Comparison of ENCODE assay signal across 16 cellular contexts in the genomic region with DNA sequence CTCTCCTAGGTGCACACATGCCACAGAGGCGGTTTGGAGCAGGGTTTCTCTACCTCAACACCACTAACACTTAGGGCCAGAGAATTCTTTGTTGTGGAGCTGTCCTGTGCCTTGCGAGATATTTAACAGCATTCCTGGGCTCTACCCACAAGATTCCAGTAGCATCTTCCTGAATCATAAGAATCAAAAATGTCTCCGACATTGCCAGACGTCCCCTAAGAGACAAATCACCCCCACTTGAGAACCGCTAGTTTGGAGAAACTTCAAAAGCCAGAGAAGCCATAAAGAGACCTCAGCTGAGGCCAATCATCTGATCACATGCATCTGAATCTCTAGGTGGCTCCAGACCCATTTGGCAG. TPM values are rescaled to one million over a fixed set of nuclear protein-coding genes. Genes with fewer than 3 reads are reported as not detected.
DNase-seq lines count a peak whose midpoint lies in the region; ATAC-seq and TF ChIP-seq lines count a peak whose summit lies in the region.
"Had no signal": no experiment of that assay in that cellular context is flagged by ENCODE, and none has a peak within 500 bp of the region (broad histone marks: within the 10 kb centered on the region; RNA-seq: fewer than 3 reads in every experiment).

No MANE protein-coding gene starts in this region.

- POLR2A ChIA-PET in CD4-positive, alpha-beta T cell (lab: Charles Lee) = no interaction called here

- H3K27ac ChIP-seq in CD4-positive, alpha-beta T cell (ENCODE audit: low read depth, low read length) = no peak overlapping the region
- H3K27ac ChIP-seq in coronary artery = no peak overlapping the region
- H3K27ac ChIP-seq: C4-2B had no signal

- no peaks in the 10 kb centered on the region for H3K9me3 Mint-ChIP-seq in CD4-positive, alpha-beta T cell
- no peaks in the 10 kb centered on the region for H3K9me3 Mint-ChIP-seq in stimulated activated effector memory CD8-positive, alpha-beta T cell treated with anti-CD3 and anti-CD28 coated beads, Interleukin-12 subunit alpha, Interleukin-12 subunit beta, amount 100 ng/mL, for 72 hours
- H3K9me3 Mint-ChIP-seq in activated T-helper 2 cell treated with anti-CD3 and anti-CD28 coated beads, Interferon-gamma antibody, Interleukin-2, Interleukin-4, amounts not matched to agents 10 μg/mL and 5 μg/mL and 100 μg/mL, durations not matched to agents 14 hours and 24 hours and 36 hours = no peaks in the 10 kb centered on the region
- H3K9me3 Mint-ChIP-seq: CD8-positive, alpha-beta memory T cell; GM23338 had no signal

- H3K27ac Mint-ChIP-seq in CD4-positive, alpha-beta T cell = peak overlapping the region; percentile 11
- H3K27ac Mint-ChIP-seq in stimulated activated effector memory CD8-positive, alpha-beta T cell treated with anti-CD3 and anti-CD28 coated beads, Interleukin-12 subunit alpha, Interleukin-12 subunit beta, amount 100 ng/mL, for 72 hours = peak overlapping the region; percentile 41
- H3K27ac Mint-ChIP-seq in activated T-helper 2 cell treated with anti-CD3 and anti-CD28 coated beads, Interferon-gamma antibody, Interleukin-2, Interleukin-4, amounts not matched to agents 10 μg/mL and 5 μg/mL and 100 μg/mL, durations not matched to agents 14 hours and 24 hours and 36 hours = no peak overlapping the region
- H3K27ac Mint-ChIP-seq: GM23338 had no signal

- ATAC-seq in CD4-positive, alpha-beta T cell (ENCODE audit: poor library complexity) = no peak
- no peak for ATAC-seq in stimulated activated effector memory CD8-positive, alpha-beta T cell treated with anti-CD3 and anti-CD28 coated beads, Interleukin-12 subunit alpha, Interleukin-12 subunit beta, amount 100 ng/mL, for 72 hours
- ATAC-seq: GM12878, GM23338 had no signal

- CTCF ChIA-PET in CD4-positive, alpha-beta T cell (lab: Charles Lee) = interaction anchor here (1.7 kb wide), 1 partner anchor 28 kb away, joined by 5 read pairs; no protein-coding TSS in a partner anchor

- H3K4me3 ChIP-seq in coronary artery = no peak overlapping the region
- H3K4me3 ChIP-seq: GM12878, GM23338 had no signal

- peaks cover 14% of the 10 kb centered on the region for H3K4me1 Mint-ChIP-seq in CD4-positive, alpha-beta T cell (ENCODE audit: low read depth)
- peaks cover 23% of the 10 kb centered on the region for H3K4me1 Mint-ChIP-seq in stimulated activated effector memory CD8-positive, alpha-beta T cell treated with anti-CD3 and anti-CD28 coated beads, Interleukin-12 subunit alpha, Interleukin-12 subunit beta, amount 100 ng/mL, for 72 hours
- H3K4me1 Mint-ChIP-seq in activated T-helper 2 cell treated with anti-CD3 and anti-CD28 coated beads, Interferon-gamma antibody, Interleukin-2, Interleukin-4, amounts not matched to agents 10 μg/mL and 5 μg/mL and 100 μg/mL, durations not matched to agents 14 hours and 24 hours and 36 hours (ENCODE audit: low read depth) = peaks cover 2% of the 10 kb centered on the region
- H3K4me1 Mint-ChIP-seq: GM23338 had no signal

- no peak overlapping the region for H3K4me3 Mint-ChIP-seq in CD4-positive, alpha-beta T cell
- no peak overlapping the region for H3K4me3 Mint-ChIP-seq in stimulated activated effector memory CD8-positive, alpha-beta T cell treated with anti-CD3 and anti-CD28 coated beads, Interleukin-12 subunit alpha, Interleukin-12 subunit beta, amount 100 ng/mL, for 72 hours
- H3K4me3 Mint-ChIP-seq in activated T-helper 2 cell treated with anti-CD3 and anti-CD28 coated beads, Interferon-gamma antibody, Interleukin-2, Interleukin-4, amounts not matched to agents 10 μg/mL and 5 μg/mL and 100 μg/mL, durations not matched to agents 14 hours and 24 hours and 36 hours (ENCODE audit: low read depth) = no peak overlapping the region
- H3K4me3 Mint-ChIP-seq: GM23338 had no signal

- H3K27me3 ChIP-seq in CD4-positive, alpha-beta T cell (ENCODE audit: control insufficient read depth, insufficient read depth, low read length) = no peaks in the 10 kb centered on the region
- H3K27me3 ChIP-seq: BE2C had no signal

- H3K27me3 Mint-ChIP-seq in CD4-positive, alpha-beta T cell = no peaks in the 10 kb centered on the region
- no peaks in the 10 kb centered on the region for H3K27me3 Mint-ChIP-seq in activated T-helper 2 cell treated with anti-CD3 and anti-CD28 coated beads, Interferon-gamma antibody, Interleukin-2, Interleukin-4, amounts not matched to agents 10 μg/mL and 5 μg/mL and 100 μg/mL, durations not matched to agents 14 hours and 24 hours and 36 hours (ENCODE audit: low read depth)
- H3K27me3 Mint-ChIP-seq: CD8-positive, alpha-beta memory T cell had no signal

- intact Hi-C loops in CD4-positive, alpha-beta T cell (cut with DNase I, micrococcal nuclease) = no loop called here
- intact Hi-C loops in activated T-helper 2 cell treated with anti-CD3 and anti-CD28 coated beads, Interferon-gamma antibody, Interleukin-2, Interleukin-4, amounts not matched to agents 10 μg/mL and 5 μg/mL and 100 μg/mL, durations not matched to agents 14 hours and 24 hours and 36 hours (cut with micrococcal nuclease) = no loop called here

- DNase-seq in CD4-positive, alpha-beta T cell = no peak
- DNase-seq in GM03348 (ENCODE audit: low spot score) (peak; percentile 53), amniotic epithelial cell (ENCODE audit: low read depth) (peak; percentile 13), coronary artery (ENCODE audit: low spot score) (no peak), NCI-H1417 treated with DMSO at 0.1 percent for 48 hours (lab: John Stamatoyannopoulos, UW) (no peak)
- no peak for DNase-seq in stimulated activated effector memory CD8-positive, alpha-beta T cell treated with anti-CD3 and anti-CD28 coated beads, Interleukin-12 subunit alpha, Interleukin-12 subunit beta, amount 100 ng/mL, for 72 hours (ENCODE audit: low spot score in 2 of 2)
- DNase-seq in activated T-helper 2 cell treated with anti-CD3 and anti-CD28 coated beads, Interferon-gamma antibody, Interleukin-2, Interleukin-4, amounts not matched to agents 10 μg/mL and 5 μg/mL and 100 μg/mL, durations not matched to agents 14 hours and 24 hours and 36 hours (ENCODE audit: low spot score) = no peak
- DNase-seq: BE2C; Caco-2; CD8-positive, alpha-beta memory T cell; DMS53; H7 had no signal

- peaks cover 82% of the 10 kb centered on the region for H3K36me3 Mint-ChIP-seq in CD4-positive, alpha-beta T cell (ENCODE audit: low read depth)
- peaks cover 92% of the 10 kb centered on the region for H3K36me3 Mint-ChIP-seq in stimulated activated effector memory CD8-positive, alpha-beta T cell treated with anti-CD3 and anti-CD28 coated beads, Interleukin-12 subunit alpha, Interleukin-12 subunit beta, amount 100 ng/mL, for 72 hours
- H3K36me3 Mint-ChIP-seq in activated T-helper 2 cell treated with anti-CD3 and anti-CD28 coated beads, Interferon-gamma antibody, Interleukin-2, Interleukin-4, amounts not matched to agents 10 μg/mL and 5 μg/mL and 100 μg/mL, durations not matched to agents 14 hours and 24 hours and 36 hours (ENCODE audit: low read depth) = peaks cover 75% of the 10 kb centered on the region

- no peaks in the 10 kb centered on the region for H3K9me3 ChIP-seq in CD4-positive, alpha-beta T cell (ENCODE audit: control insufficient read depth, low read length)
- H3K9me3 ChIP-seq: BE2C, Caco-2 had no signal

- no peak for TF ChIP-seq CTCF in CD4-positive, alpha-beta T cell (IDR thresholded peaks at IDR 0.05)
- no peak for TF ChIP-seq CTCF in coronary artery (IDR thresholded peaks at IDR 0.05)

RNA-seq across cellular contexts. Expression of gene MFNG, which starts 16.1 kb away (rescaled TPM):
- 10 to 100 TPM; 85.1 to 89.9 TPM for total RNA-seq in CD4-positive, alpha-beta T cell
- total RNA-seq in activated T-helper 2 cell treated with anti-CD3 and anti-CD28 coated beads, Interferon-gamma antibody, Interleukin-2, Interleukin-4, amounts not matched to agents 10 μg/mL and 5 μg/mL and 100 μg/mL, durations not matched to agents 14 hours and 24 hours and 36 hours = 166 and 168 TPM in 2 replicates
- total RNA-seq: HT1080 had no signal

RNA-seq across cellular contexts. Expression of gene ELFN2, which starts 42.8 kb away (rescaled TPM):
- total RNA-seq in CD4-positive, alpha-beta T cell = under 1 TPM; 0.05 to 0.20 TPM
- 0.11 TPM in 2 replicates for total RNA-seq in activated T-helper 2 cell treated with anti-CD3 and anti-CD28 coated beads, Interferon-gamma antibody, Interleukin-2, Interleukin-4, amounts not matched to agents 10 μg/mL and 5 μg/mL and 100 μg/mL, durations not matched to agents 14 hours and 24 hours and 36 hours

RNA-seq across cellular contexts. Expression of gene CARD10, which starts 49.1 kb away (rescaled TPM):
- total RNA-seq in CD4-positive, alpha-beta T cell = under 1 TPM; 0.20 to 0.63 TPM
- total RNA-seq in activated T-helper 2 cell treated with anti-CD3 and anti-CD28 coated beads, Interferon-gamma antibody, Interleukin-2, Interleukin-4, amounts not matched to agents 10 μg/mL and 5 μg/mL and 100 μg/mL, durations not matched to agents 14 hours and 24 hours and 36 hours = 0.09 TPM in 1 of 2 replicates, not detected in the other

Comparison
In these comparisons a context has a peak if more than half of its experiments do, and no peak if none do; other contexts are left out.
1. DNase-seq: peak in GM03348 (single experiment) and amniotic epithelial cell (single experiment); none in CD4-positive, alpha-beta T cell (0 of 10), stimulated activated effector memory CD8-positive, alpha-beta T cell treated with anti-CD3 and anti-CD28 coated beads, Interleukin-12 subunit alpha, Interleukin-12 subunit beta, amount 100 ng/mL, for 72 hours (0 of 2), activated T-helper 2 cell treated with anti-CD3 and anti-CD28 coated beads, Interferon-gamma antibody, Interleukin-2, Interleukin-4, amounts not matched to agents 10 μg/mL and 5 μg/mL and 100 μg/mL, durations not matched to agents 14 hours and 24 hours and 36 hours (single experiment), coronary artery (single experiment) and NCI-H1417 treated with DMSO at 0.1 percent for 48 hours (single experiment).